ENCODE assay signal across 8 cellular contexts in genomic region chr16:55035037-55035436, GRCh38.
A peak's percentile ranks its signal among the peaks of the same experiment; 100 is the strongest.
DNase-seq lines count a peak whose midpoint lies in the region; ATAC-seq and TF ChIP-seq lines count a peak whose summit lies in the region.

No MANE protein-coding gene starts in this region.

- peaks cover 51% of the 10 kb centered on the region for H3K27me3 Mint-ChIP-seq in type B pancreatic cell
- H3K27me3 Mint-ChIP-seq in activated T-helper 2 cell treated with anti-CD3 and anti-CD28 coated beads, Interferon-gamma antibody, Interleukin-2, Interleukin-4, amounts not matched to agents 10 μg/mL and 5 μg/mL and 100 μg/mL, durations not matched to agents 14 hours and 24 hours and 36 hours (ENCODE audit: low read depth): no peaks in the 10 kb centered on the region

- ATAC-seq in HG03139 (IDR thresholded peaks at IDR 0.05; ENCODE audit: unreplicated experiment) (no peak), GM21381 (IDR thresholded peaks at IDR 0.05; ENCODE audit: unreplicated experiment) (no peak)

- H3K9me3 Mint-ChIP-seq in type B pancreatic cell: no peaks in the 10 kb centered on the region
- H3K9me3 Mint-ChIP-seq in activated T-helper 2 cell treated with anti-CD3 and anti-CD28 coated beads, Interferon-gamma antibody, Interleukin-2, Interleukin-4, amounts not matched to agents 10 μg/mL and 5 μg/mL and 100 μg/mL, durations not matched to agents 14 hours and 24 hours and 36 hours: no peaks in the 10 kb centered on the region

- TF ChIP-seq CTCF in AG10803 (conservative IDR thresholded peaks at IDR 0.05; ENCODE audit: low read length) (peak; percentile 38), foreskin fibroblast (IDR thresholded peaks at IDR 0.05; ENCODE audit: low read depth, low read length) (peak; percentile 24), type B pancreatic cell (conservative IDR thresholded peaks at IDR 0.05) (peak; percentile 77)

- no peaks in the 10 kb centered on the region for H3K36me3 Mint-ChIP-seq in type B pancreatic cell
- no peaks in the 10 kb centered on the region for H3K36me3 Mint-ChIP-seq in activated T-helper 2 cell treated with anti-CD3 and anti-CD28 coated beads, Interferon-gamma antibody, Interleukin-2, Interleukin-4, amounts not matched to agents 10 μg/mL and 5 μg/mL and 100 μg/mL, durations not matched to agents 14 hours and 24 hours and 36 hours (ENCODE audit: low read depth)

- H3K4me3 ChIP-seq in AG10803 (ENCODE audit: low read length): no peak overlapping the region
- H3K4me3 ChIP-seq in foreskin fibroblast (ENCODE audit: low read depth in 1 of 2, low read length in 2 of 2): no peak overlapping the region

- intact Hi-C loops in activated T-helper 2 cell treated with anti-CD3 and anti-CD28 coated beads, Interferon-gamma antibody, Interleukin-2, Interleukin-4, amounts not matched to agents 10 μg/mL and 5 μg/mL and 100 μg/mL, durations not matched to agents 14 hours and 24 hours and 36 hours (cut with micrococcal nuclease): no loop called here

- DNase-seq in AG10803 (ENCODE audit: low read depth) (no peak), GM19238 (ENCODE audit: insufficient read length, low spot score) (peak; percentile 14), RKO (ENCODE audit: low spot score) (peak; percentile 35), foreskin fibroblast (no peak), type B pancreatic cell (ENCODE audit: extremely low spot score, unreplicated experiment) (no peak)
- no peak for DNase-seq in activated T-helper 2 cell treated with anti-CD3 and anti-CD28 coated beads, Interferon-gamma antibody, Interleukin-2, Interleukin-4, amounts not matched to agents 10 μg/mL and 5 μg/mL and 100 μg/mL, durations not matched to agents 14 hours and 24 hours and 36 hours (ENCODE audit: low spot score)

- H3K4me3 Mint-ChIP-seq in type B pancreatic cell: no peak overlapping the region
- H3K4me3 Mint-ChIP-seq in activated T-helper 2 cell treated with anti-CD3 and anti-CD28 coated beads, Interferon-gamma antibody, Interleukin-2, Interleukin-4, amounts not matched to agents 10 μg/mL and 5 μg/mL and 100 μg/mL, durations not matched to agents 14 hours and 24 hours and 36 hours (ENCODE audit: low read depth): no peak overlapping the region

- H3K27ac Mint-ChIP-seq in type B pancreatic cell: no peak overlapping the region
- no peak overlapping the region for H3K27ac Mint-ChIP-seq in activated T-helper 2 cell treated with anti-CD3 and anti-CD28 coated beads, Interferon-gamma antibody, Interleukin-2, Interleukin-4, amounts not matched to agents 10 μg/mL and 5 μg/mL and 100 μg/mL, durations not matched to agents 14 hours and 24 hours and 36 hours

- H3K4me1 Mint-ChIP-seq in type B pancreatic cell (ENCODE audit: unreplicated experiment): peaks cover 38% of the 10 kb centered on the region
- no peaks in the 10 kb centered on the region for H3K4me1 Mint-ChIP-seq in activated T-helper 2 cell treated with anti-CD3 and anti-CD28 coated beads, Interferon-gamma antibody, Interleukin-2, Interleukin-4, amounts not matched to agents 10 μg/mL and 5 μg/mL and 100 μg/mL, durations not matched to agents 14 hours and 24 hours and 36 hours (ENCODE audit: low read depth)

Comparison
In these comparisons a context has a peak if more than half of its experiments do, and no peak if none do; other contexts are left out.
1. DNase-seq: peak in GM19238 (single experiment) and RKO (single experiment); none in AG10803 (single experiment), foreskin fibroblast (0 of 2), type B pancreatic cell (single experiment) and activated T-helper 2 cell treated with anti-CD3 and anti-CD28 coated beads, Interferon-gamma antibody, Interleukin-2, Interleukin-4, amounts not matched to agents 10 μg/mL and 5 μg/mL and 100 μg/mL, durations not matched to agents 14 hours and 24 hours and 36 hours (single experiment).
2. CTCF ChIP-seq: peak in every context shown above with its lines; median percentile 77 in type B pancreatic cell; 38 in AG10803; 24 in foreskin fibroblast.